ENCODE assay signal across 8 cellular contexts in the genomic region with DNA sequence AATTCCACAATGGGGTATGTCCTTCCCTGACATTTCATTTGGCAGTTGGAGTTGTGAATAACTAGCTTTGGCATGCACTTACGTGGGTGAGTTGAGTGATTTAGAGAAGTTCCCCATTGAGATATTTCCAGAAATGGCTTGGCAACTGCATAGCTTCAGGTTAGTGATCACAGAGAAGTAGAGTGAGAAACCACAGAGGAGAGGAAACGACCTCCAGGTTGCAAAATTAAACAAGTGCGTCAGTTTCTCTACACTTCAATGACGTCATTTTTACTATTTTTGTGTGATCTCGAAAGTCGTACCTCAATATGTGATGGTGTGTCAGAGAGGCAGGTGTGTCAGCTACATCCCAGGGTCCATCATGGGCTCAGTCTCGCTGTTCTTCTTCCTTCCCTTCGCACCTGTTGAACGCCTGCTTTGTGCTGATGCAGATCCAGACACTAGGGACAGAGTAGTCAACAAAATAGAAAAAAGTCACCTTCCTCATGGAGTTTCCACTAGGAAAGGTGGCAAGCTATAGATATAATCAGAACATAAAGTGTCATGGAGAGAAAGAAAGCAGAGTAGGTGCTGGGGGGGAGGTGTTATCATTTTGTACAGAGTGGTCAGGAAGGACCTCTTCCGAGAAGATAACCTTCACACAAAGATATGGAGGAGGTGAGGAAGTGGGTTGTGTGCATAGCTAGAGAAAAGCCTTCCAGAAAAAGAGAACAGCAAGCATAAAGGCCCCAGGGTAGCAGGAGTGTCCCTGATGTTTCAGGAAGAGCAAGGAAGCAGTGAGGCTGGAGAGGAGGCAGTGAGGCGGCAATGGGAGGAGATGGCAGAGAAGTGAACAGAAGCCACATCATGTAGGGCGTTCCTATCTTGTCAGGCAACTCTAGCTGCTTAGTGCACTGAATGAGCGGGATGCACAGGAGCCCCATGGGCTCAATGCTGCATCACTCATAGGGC.
A peak's percentile ranks its signal among the peaks of the same experiment; 100 is the strongest.
DNase-seq lines count a peak whose midpoint lies in the region; ATAC-seq and TF ChIP-seq lines count a peak whose summit lies in the region.

No MANE protein-coding gene starts in this region.

- H3K9me3 ChIP-seq in DOHH2 (ENCODE audit: control insufficient read depth, insufficient read depth, low read length) = peaks cover 4% of the 10 kb centered on the region; the same call in 1 of the 2 replicates

- H3K4me2 ChIP-seq in DOHH2 (ENCODE audit: low read length) = peak overlapping the region; percentile 67

- H3K9me2 ChIP-seq in DOHH2 (replicated peaks; ENCODE audit: control insufficient read depth, low read length) = no peaks in the 10 kb centered on the region

- DNase-seq in amniotic epithelial cell (ENCODE audit: low read depth) (peak; percentile 90), HEK293T (ENCODE audit: extremely low spot score) (no peak), Right ventricle myocardium inferior (ENCODE audit: missing footprints) (no peak), cerebellum (ENCODE audit: low spot score) (no peak), T1000 (lab: John Stamatoyannopoulos, UW) (no peak)

- no peak for TF ChIP-seq CTCF in DOHH2 (IDR thresholded peaks at IDR 0.05; ENCODE audit: low read depth, low read length, poor library complexity, severe bottlenecking)

- no peaks in the 10 kb centered on the region for H4K20me1 ChIP-seq in DOHH2 (ENCODE audit: control insufficient read depth, insufficient read depth, low read depth, low read length)

- ATAC-seq in GM19452 (IDR thresholded peaks at IDR 0.05; ENCODE audit: unreplicated experiment) = peak; percentile 85
- ATAC-seq in HG03460 (IDR thresholded peaks at IDR 0.05; ENCODE audit: unreplicated experiment) = peak; percentile 84
- no peak for ATAC-seq in Right ventricle myocardium inferior

- peak overlapping the region; percentile 47 for H3K4me3 ChIP-seq in DOHH2 (ENCODE audit: low read length)

- intact Hi-C loops in Right ventricle myocardium inferior (cut with DNase I) = no loop called here

- H3K27ac ChIP-seq in DOHH2 (ENCODE audit: low read depth, low read length) = peak overlapping the region; percentile 78

- H3K36me3 ChIP-seq in DOHH2 (ENCODE audit: control insufficient read depth, low read length) = peaks cover 82% of the 10 kb centered on the region

- H3K27me3 ChIP-seq in DOHH2 (ENCODE audit: control insufficient read depth, low read length) = no peaks in the 10 kb centered on the region

- CTCF ChIA-PET in HEK293T (lab: Yijun Ruan, JAX) = no interaction called here

- H3F3A ChIP-seq in DOHH2 (ENCODE audit: control insufficient read depth, insufficient read depth) = 0 out of 2 replicates have a peak, but pooled peaks cover 4% of the 10 kb centered on the region

- peaks cover 22% of the 10 kb centered on the region for H3K79me2 ChIP-seq in DOHH2 (ENCODE audit: control insufficient read depth, low read length)

- peaks cover 66% of the 10 kb centered on the region for H3K4me1 ChIP-seq in DOHH2 (ENCODE audit: control insufficient read depth, low read length)

- POLR2A ChIA-PET in HEK293T (lab: Yijun Ruan, JAX) = no interaction called here

TF ChIP-seq in HEK293T, 16 proteins besides CTCF, POLR2A, EP300 and RAD21:
- TF ChIP-seq ZNF384 (IDR thresholded peaks at IDR 0.05) (no peak), SP1 (IDR thresholded peaks at IDR 0.05) (no peak), LEF1 (IDR thresholded peaks at IDR 0.05; ENCODE audit: borderline replicate concordance) (no peak), L3MBTL2 (conservative IDR thresholded peaks at IDR 0.05) (no peak), FOXK2 (IDR thresholded peaks at IDR 0.05) (no peak), HDGF (IDR thresholded peaks at IDR 0.05; ENCODE audit: borderline replicate concordance) (no peak), FOXM1 (IDR thresholded peaks at IDR 0.05; ENCODE audit: borderline replicate concordance) (no peak), TARDBP (IDR thresholded peaks at IDR 0.05) (no peak), SUZ12 (IDR thresholded peaks at IDR 0.05) (no peak), NFRKB (IDR thresholded peaks at IDR 0.05) (no peak), ARNT (IDR thresholded peaks at IDR 0.05) (no peak), FOXA1 (IDR thresholded peaks at IDR 0.05) (no peak), ELF4 (IDR thresholded peaks at IDR 0.05) (no peak), CTBP1 (IDR thresholded peaks at IDR 0.05; ENCODE audit: borderline replicate concordance) (no peak), BHLHE40 (IDR thresholded peaks at IDR 0.05; ENCODE audit: borderline replicate concordance) (no peak)
- TF ChIP-seq, protein P1, sequence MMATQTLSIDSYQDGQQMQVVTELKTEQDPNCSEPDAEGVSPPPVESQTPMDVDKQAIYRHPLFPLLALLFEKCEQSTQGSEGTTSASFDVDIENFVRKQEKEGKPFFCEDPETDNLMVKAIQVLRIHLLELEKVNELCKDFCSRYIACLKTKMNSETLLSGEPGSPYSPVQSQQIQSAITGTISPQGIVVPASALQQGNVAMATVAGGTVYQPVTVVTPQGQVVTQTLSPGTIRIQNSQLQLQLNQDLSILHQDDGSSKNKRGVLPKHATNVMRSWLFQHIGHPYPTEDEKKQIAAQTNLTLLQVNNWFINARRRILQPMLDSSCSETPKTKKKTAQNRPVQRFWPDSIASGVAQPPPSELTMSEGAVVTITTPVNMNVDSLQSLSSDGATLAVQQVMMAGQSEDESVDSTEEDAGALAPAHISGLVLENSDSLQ (IDR thresholded peaks at IDR 0.05) = no peak
